ENCODE assay signal across 10 cellular contexts in genomic region chr21:29187939-29188338, GRCh38. TPM values are rescaled to one million over a fixed set of nuclear protein-coding genes. Genes with fewer than 3 reads are reported as not detected.
DNase-seq lines count a peak whose midpoint lies in the region; FAIRE-seq and TF ChIP-seq lines count a peak whose summit lies in the region.
"Had no signal": no experiment of that assay in that cellular context is flagged by ENCODE, and none has a peak within 500 bp of the region (broad histone marks: within the 10 kb centered on the region; RNA-seq: fewer than 3 reads in every experiment).

No MANE protein-coding gene starts in this region.

- no peaks in the 10 kb centered on the region for H3K9me3 ChIP-seq in prostate gland

- in situ Hi-C loops in SK-MEL-5 (cut with HindIII; ENCODE audit: low pct_unique_long_range_greater_than_20kb, low sequenced_read_pairs) = no loop called here

- TF ChIP-seq CTCF in fibroblast of mammary gland (conservative IDR thresholded peaks at IDR 0.05; ENCODE audit: control insufficient read depth, insufficient read depth, low read depth, low read length) (no peak), prostate gland (IDR thresholded peaks at IDR 0.05) (no peak)

- peak overlapping the region; percentile 0 to 18 for H3K27ac ChIP-seq in prostate gland
- H3K27ac ChIP-seq: VCaP had no signal

- H3K4me3 ChIP-seq in fibroblast of mammary gland (ENCODE audit: control insufficient read depth, low read depth, low read length) (no peak overlapping the region), prostate gland (no peak overlapping the region)

- intact Hi-C loops in prostate gland (cut with DNase I) = no loop called here

- WGBS in prostate gland = 59% methylated on average over 2 of the region's 2 CpGs

- no peaks in the 10 kb centered on the region for H3K36me3 ChIP-seq in prostate gland

- TF ChIP-seq POLR2A in prostate gland (IDR thresholded peaks at IDR 0.05) = no peak

- H3K27me3 ChIP-seq in prostate gland (replicated peaks; ENCODE audit: insufficient read depth) = no peaks in the 10 kb centered on the region

- DNase-seq in GM03348 (ENCODE audit: low spot score) = peak; percentile 74
- DNase-seq in SK-MEL-5 (ENCODE audit: low read depth, low spot score) = peak; percentile 37
- peak; percentile 97 for DNase-seq in fibroblast of mammary gland (ENCODE audit: low read depth)
- peak; percentile 66 for DNase-seq in prostate gland (ENCODE audit: low spot score)
- no peak for DNase-seq in NCI-H2081 (lab: John Stamatoyannopoulos, UW)
- DNase-seq in activated T-cell treated with anti-CD3 and anti-CD28 coated beads, Interleukin-2, amount 50 U/mL, for 1 hour = no peak
- DNase-seq in GM19239 (ENCODE audit: insufficient read length, low spot score) = no peak
- no peak for DNase-seq in activated CD4-positive, alpha-beta T cell treated with anti-CD3 and anti-CD28 coated beads for 1 hour

- peaks cover 3% of the 10 kb centered on the region for H3K4me1 ChIP-seq in prostate gland (replicated peaks)

- no peak for FAIRE-seq in GM19239 (lab: Jason Lieb, UNC)
- FAIRE-seq: G401.6 had no signal

RNA-seq across cellular contexts. Expression of gene MAP3K7CL, which starts 57.5 kb away (rescaled TPM):
- total RNA-seq in SK-MEL-5 (2014; rRNA removed; shearing (Covaris generic)) = not detected in 2 replicates
- polyA plus RNA-seq in SK-MEL-5 (2015; cell fraction: cytosol; rRNA removed) = 0.06 TPM in 1 of 2 replicates, not detected in the other
- polyA plus RNA-seq in SK-MEL-5 (2015; cell fraction: nucleus; rRNA removed) = not detected in 2 replicates
- total RNA-seq in prostate gland = 10 to 100 TPM in 1 of 2 donors, 1 to 10 TPM in 1; 8.7 to 13.2 TPM

Comparison
In these comparisons a context has a peak if more than half of its experiments do, and no peak if none do; other contexts are left out.
1. DNase-seq: peak in GM03348 (single experiment), SK-MEL-5 (single experiment), fibroblast of mammary gland (single experiment) and prostate gland (single experiment); none in NCI-H2081 (0 of 2), activated T-cell treated with anti-CD3 and anti-CD28 coated beads, Interleukin-2, amount 50 U/mL, for 1 hour (single experiment), GM19239 (single experiment) and activated CD4-positive, alpha-beta T cell treated with anti-CD3 and anti-CD28 coated beads for 1 hour (single experiment).